ENCODE assay signal across 12 cellular contexts in genomic region chr21:34695434-34695833, GRCh38. TPM values are rescaled to one million over a fixed set of nuclear protein-coding genes. Genes with fewer than 3 reads are reported as not detected.
A peak's percentile ranks its signal among the peaks of the same experiment; 100 is the strongest.
DNase-seq lines count a peak whose midpoint lies in the region; ATAC-seq and TF ChIP-seq lines count a peak whose summit lies in the region.
"Had no signal": no experiment of that assay in that cellular context is flagged by ENCODE, and none has a peak within 500 bp of the region (broad histone marks: within the 10 kb centered on the region; RNA-seq: fewer than 3 reads in every experiment).

No MANE protein-coding gene starts in this region.

- H3K27ac ChIP-seq in mesenchymal stem cell (ENCODE audit: low read length, poor library complexity, severe bottlenecking): no peak overlapping the region
- H3K27ac ChIP-seq in naive thymus-derived CD4-positive, alpha-beta T cell (ENCODE audit: low read depth, low read length): no peak overlapping the region
- no peak overlapping the region for H3K27ac ChIP-seq in right atrium auricular region

- POLR2A ChIA-PET in naive thymus-derived CD4-positive, alpha-beta T cell (lab: Charles Lee): no interaction called here

- ATAC-seq in GM18867 (IDR thresholded peaks at IDR 0.05; ENCODE audit: unreplicated experiment) (peak; percentile 80), GM21717 (IDR thresholded peaks at IDR 0.05; ENCODE audit: unreplicated experiment) (peak; percentile 81), HG03354 (IDR thresholded peaks at IDR 0.05; ENCODE audit: poor library complexity, severe bottlenecking, unreplicated experiment) (peak; percentile 72)
- no peak for ATAC-seq in naive thymus-derived CD4-positive, alpha-beta T cell
- ATAC-seq: CD8-positive, alpha-beta T cell; natural killer cell treated with Interleukin-12 subunit alpha and Interleukin-12 subunit beta and Interleukin-15 and Interleukin-18, amount 100 ng/mL, for 72 hours had no signal

- H3K79me1 ChIP-seq in mesenchymal stem cell (replicated peaks; ENCODE audit: low read length, poor library complexity, severe bottlenecking): no peaks in the 10 kb centered on the region

- 67% methylated on average over 2 of the region's 2 CpGs for WGBS in mesenchymal stem cell

- no peak overlapping the region for H2BK15ac ChIP-seq in mesenchymal stem cell (ENCODE audit: low read depth, poor library complexity, severe bottlenecking)

- peaks cover 0 to 6% (median 2%) of the 10 kb centered on the region in 11 donors for H3K9me3 Mint-ChIP-seq in naive thymus-derived CD4-positive, alpha-beta T cell
- H3K9me3 Mint-ChIP-seq in osteocyte (ENCODE audit: unreplicated experiment): peaks cover 6% of the 10 kb centered on the region
- H3K9me3 Mint-ChIP-seq: activated naive CD4-positive, alpha-beta T cell treated with anti-CD3 and anti-CD28 coated beads, Interleukin-2, amount 10 ng/mL, durations not matched to agents 7 days and 5 days; CD8-positive, alpha-beta T cell had no signal

- H2BK5ac ChIP-seq in mesenchymal stem cell (ENCODE audit: low read depth, low read length, poor library complexity, severe bottlenecking): no peak overlapping the region

- H3K9me3 ChIP-seq in mesenchymal stem cell (ENCODE audit: control insufficient read depth, low read length): no peaks in the 10 kb centered on the region
- H3K9me3 ChIP-seq in naive thymus-derived CD4-positive, alpha-beta T cell (ENCODE audit: control insufficient read depth in 2 of 3, low read length in 3 of 3): no peaks in the 10 kb centered on the region
- H3K9me3 ChIP-seq in right atrium auricular region: peaks cover 0 to 5% of the 10 kb centered on the region in 2 donors

- TF ChIP-seq CTCF in right atrium auricular region (IDR thresholded peaks at IDR 0.05): no peak
- no peak for TF ChIP-seq CTCF in osteocyte (IDR thresholded peaks at IDR 0.05)

- H3K4me2 ChIP-seq in mesenchymal stem cell (ENCODE audit: low read length, poor library complexity, severe bottlenecking): no peak overlapping the region

- no peak overlapping the region for H2BK120ac ChIP-seq in mesenchymal stem cell (ENCODE audit: low read depth, low read length)

- H4K8ac ChIP-seq in mesenchymal stem cell (ENCODE audit: low read length): no peak overlapping the region

- DNase-seq in mesenchymal stem cell (peak; percentile 20), hippocampal formation (lab: John Stamatoyannopoulos, UW) (no peak), right atrium auricular region (ENCODE audit: low spot score) (no peak), osteocyte (ENCODE audit: extremely low spot score, unreplicated experiment) (no peak)
- no peak for DNase-seq in naive thymus-derived CD4-positive, alpha-beta T cell
- DNase-seq: activated naive CD4-positive, alpha-beta T cell treated with anti-CD3 and anti-CD28 coated beads, Interleukin-2, amount 10 ng/mL, durations not matched to agents 7 days and 5 days; CD8-positive, alpha-beta T cell; NCI-H2107 had no signal

- H3K27me3 Mint-ChIP-seq in naive thymus-derived CD4-positive, alpha-beta T cell: peaks cover 0 to 27% (median 6%) of the 10 kb centered on the region in 5 donors
- peaks cover 31% of the 10 kb centered on the region for H3K27me3 Mint-ChIP-seq in osteocyte (ENCODE audit: unreplicated experiment)

- no peak overlapping the region for H3K9ac ChIP-seq in mesenchymal stem cell (ENCODE audit: low read length)

- H3K23ac ChIP-seq in mesenchymal stem cell (ENCODE audit: low read length in 2 of 2): no peak overlapping the region

- H2BK12ac ChIP-seq in mesenchymal stem cell (ENCODE audit: low read length in 2 of 2): no peak overlapping the region

- no peak overlapping the region for H3K4me3 ChIP-seq in mesenchymal stem cell (ENCODE audit: insufficient read depth in 1 of 2, low read depth in 1 of 2, low read length in 2 of 2)
- H3K4me3 ChIP-seq in naive thymus-derived CD4-positive, alpha-beta T cell (ENCODE audit: low read length): no peak overlapping the region
- no peak overlapping the region for H3K4me3 ChIP-seq in right atrium auricular region

- no peaks in the 10 kb centered on the region for H3K36me3 ChIP-seq in mesenchymal stem cell (ENCODE audit: control insufficient read depth in 1 of 2, insufficient read depth in 2 of 2, low read depth in 1 of 2, low read length in 2 of 2)
- no peaks in the 10 kb centered on the region for H3K36me3 ChIP-seq in naive thymus-derived CD4-positive, alpha-beta T cell (ENCODE audit: control insufficient read depth in 2 of 3, insufficient read depth in 3 of 3, low read length in 3 of 3)
- no peaks in the 10 kb centered on the region for H3K36me3 ChIP-seq in right atrium auricular region

- no peak overlapping the region for H3K4me3 Mint-ChIP-seq in naive thymus-derived CD4-positive, alpha-beta T cell
- H3K4me3 Mint-ChIP-seq in osteocyte (ENCODE audit: unreplicated experiment): no peak overlapping the region
- H3K4me3 Mint-ChIP-seq: activated naive CD4-positive, alpha-beta T cell treated with anti-CD3 and anti-CD28 coated beads, Interleukin-2, amount 10 ng/mL, durations not matched to agents 7 days and 5 days; CD8-positive, alpha-beta T cell; natural killer cell treated with Interleukin-12 subunit alpha and Interleukin-12 subunit beta and Interleukin-15 and Interleukin-18, amount 100 ng/mL, for 72 hours had no signal

- H2AK5ac ChIP-seq in mesenchymal stem cell (ENCODE audit: low read length, severe bottlenecking): no peak overlapping the region

- intact Hi-C loops in naive thymus-derived CD4-positive, alpha-beta T cell (cut with micrococcal nuclease): no loop called here

- H3K4me1 Mint-ChIP-seq in naive thymus-derived CD4-positive, alpha-beta T cell: peaks cover 0 to 9% (median 3%) of the 10 kb centered on the region in 7 donors
- H3K4me1 Mint-ChIP-seq in osteocyte (ENCODE audit: unreplicated experiment): no peaks in the 10 kb centered on the region

- CTCF ChIA-PET in naive thymus-derived CD4-positive, alpha-beta T cell (lab: Charles Lee): interaction anchor here (0.6 kb wide), 1 partner anchor 709 kb away, joined by 3 read pairs; no protein-coding TSS in a partner anchor

- H3K18ac ChIP-seq in mesenchymal stem cell (ENCODE audit: low read depth in 1 of 2, low read length in 2 of 2): no peak overlapping the region

- peaks cover 0 to 4% (median 0%) of the 10 kb centered on the region in 5 donors for H3K36me3 Mint-ChIP-seq in naive thymus-derived CD4-positive, alpha-beta T cell
- H3K36me3 Mint-ChIP-seq in osteocyte (ENCODE audit: unreplicated experiment): no peaks in the 10 kb centered on the region
- H3K36me3 Mint-ChIP-seq: CD8-positive, alpha-beta T cell had no signal

- H2AFZ ChIP-seq in mesenchymal stem cell (ENCODE audit: low read depth, low read length): no peak overlapping the region

- H3K27me3 ChIP-seq in mesenchymal stem cell (ENCODE audit: control insufficient read depth in 1 of 2, insufficient read depth in 1 of 2, low read length in 2 of 2): peaks cover 0 to 21% of the 10 kb centered on the region in 2 experiments
- peaks cover 0 to 4% of the 10 kb centered on the region in 2 donors for H3K27me3 ChIP-seq in naive thymus-derived CD4-positive, alpha-beta T cell (ENCODE audit: control insufficient read depth in 2 of 2, insufficient read depth in 2 of 2, low read length in 2 of 2)
- no peaks in the 10 kb centered on the region for H3K27me3 ChIP-seq in right atrium auricular region

- no peak overlapping the region for H3K14ac ChIP-seq in mesenchymal stem cell (ENCODE audit: low read length in 2 of 2)

- no peak overlapping the region for H3K4ac ChIP-seq in mesenchymal stem cell (ENCODE audit: low read depth in 1 of 2, low read length in 2 of 2)

- H4K91ac ChIP-seq in mesenchymal stem cell (ENCODE audit: low read length): no peak overlapping the region

- no peak overlapping the region for H3K27ac Mint-ChIP-seq in naive thymus-derived CD4-positive, alpha-beta T cell
- H3K27ac Mint-ChIP-seq in osteocyte (ENCODE audit: unreplicated experiment): no peak overlapping the region
- H3K27ac Mint-ChIP-seq: activated naive CD4-positive, alpha-beta T cell treated with anti-CD3 and anti-CD28 coated beads, Interleukin-2, amount 10 ng/mL, durations not matched to agents 7 days and 5 days; CD8-positive, alpha-beta T cell; natural killer cell treated with Interleukin-12 subunit alpha and Interleukin-12 subunit beta and Interleukin-15 and Interleukin-18, amount 100 ng/mL, for 72 hours had no signal

- no peaks in the 10 kb centered on the region for H3K4me1 ChIP-seq in mesenchymal stem cell (ENCODE audit: control insufficient read depth, insufficient read depth, low read depth, low read length)
- H3K4me1 ChIP-seq in naive thymus-derived CD4-positive, alpha-beta T cell (ENCODE audit: control insufficient read depth in 2 of 2, insufficient read depth in 2 of 2, low read length in 2 of 2): no peaks in the 10 kb centered on the region
- no peaks in the 10 kb centered on the region for H3K4me1 ChIP-seq in right atrium auricular region

RNA-seq across cellular contexts. Expression of gene CLIC6, which starts 26.6 kb away (rescaled TPM):
- not detected for polyA plus RNA-seq in mesenchymal stem cell (2013, experiment 1 of 2)
- not detected for polyA plus RNA-seq in mesenchymal stem cell (2013, experiment 2 of 2)
- under 1 TPM in 4 of 5 experiments, not detected in 1; 0.19 to 0.56 (median 0.28) TPM for total RNA-seq in naive thymus-derived CD4-positive, alpha-beta T cell
- polyA plus RNA-seq in naive thymus-derived CD4-positive, alpha-beta T cell: under 1 TPM in 1 of 2 donors, not detected in 1; 0.12 TPM
- total RNA-seq in right atrium auricular region (1 to 10 TPM; 5.1 to 7.0 TPM), osteocyte (0.16 and 0.40 TPM in 2 replicates)
